12 cellular contexts compared by ENCODE assay signal in genomic region chr5:75048457-75048953, GRCh38. TPM values are rescaled to one million over a fixed set of nuclear protein-coding genes. Genes with fewer than 3 reads are reported as not detected.
DNase-seq lines count a peak whose midpoint lies in the region; ATAC-seq and TF ChIP-seq lines count a peak whose summit lies in the region.
"Had no signal": no experiment of that assay in that cellular context is flagged by ENCODE, and none has a peak within 500 bp of the region (broad histone marks: within the 10 kb centered on the region; RNA-seq: fewer than 3 reads in every experiment).

No MANE protein-coding gene starts in this region.

- H3K4me2 ChIP-seq in Loucy (ENCODE audit: low read depth, low read length, poor library complexity, severe bottlenecking): peak overlapping the region; percentile 88

- H2AFZ ChIP-seq in Loucy (ENCODE audit: low read length): no peak overlapping the region; the same call in 1 of the 2 replicates

- H3K36me3 ChIP-seq in Loucy (ENCODE audit: insufficient read depth, low read length) (peaks cover 14% of the 10 kb centered on the region; the same call in 1 of the 2 replicates), esophagus squamous epithelium (no peaks in the 10 kb centered on the region)

- peaks cover 78% of the 10 kb centered on the region for H3K79me2 ChIP-seq in Loucy (ENCODE audit: insufficient read depth, low read length)

- H3K4me3 ChIP-seq in AG10803 (ENCODE audit: low read length) (peak overlapping the region; percentile 46), Loucy (ENCODE audit: low read length, poor library complexity, severe bottlenecking) (peak overlapping the region; percentile 90), fibroblast of villous mesenchyme (ENCODE audit: low read depth, low read length) (peak overlapping the region; percentile 37), esophagus squamous epithelium (peak overlapping the region in 2 of 4 donors; percentile 11 to 42)

- no peaks in the 10 kb centered on the region for H3F3A ChIP-seq in Loucy (ENCODE audit: low read depth)

- no peaks in the 10 kb centered on the region for H3K27me3 ChIP-seq in Loucy (ENCODE audit: insufficient read depth, low read length, poor library complexity, severe bottlenecking)
- peaks cover 0 to 10% (median 0%) of the 10 kb centered on the region in 4 donors for H3K27me3 ChIP-seq in esophagus squamous epithelium

- H3K9me2 ChIP-seq in Loucy (replicated peaks; ENCODE audit: low read depth, low read length): no peaks in the 10 kb centered on the region

- H4K20me1 ChIP-seq in Loucy (ENCODE audit: insufficient read depth, low read length, poor library complexity, severe bottlenecking): no peaks in the 10 kb centered on the region

- peak overlapping the region in 2 of 4 donors; percentile 21 to 29 for H3K27ac ChIP-seq in esophagus squamous epithelium

- peak overlapping the region; percentile 94 for H3K9ac ChIP-seq in Loucy (ENCODE audit: low read depth, low read length, poor library complexity, severe bottlenecking)

- no peaks in the 10 kb centered on the region for H3K9me3 ChIP-seq in Loucy (ENCODE audit: insufficient read depth, low read depth, low read length)
- no peaks in the 10 kb centered on the region for H3K9me3 ChIP-seq in esophagus squamous epithelium

- ATAC-seq in GM19438 (IDR thresholded peaks at IDR 0.05; ENCODE audit: low read depth, unreplicated experiment): peak; percentile 45

- TF ChIP-seq POLR2A in esophagus squamous epithelium (IDR thresholded peaks at IDR 0.05): no peak

- DNase-seq in AG10803 (ENCODE audit: low read depth) (peak; percentile 46), fibroblast of villous mesenchyme (ENCODE audit: low read depth) (peak; percentile 75), esophagus squamous epithelium (lab: John Stamatoyannopoulos, UW) (no peak), cardiac septum (ENCODE audit: low spot score) (no peak), SK-N-DZ (ENCODE audit: low spot score) (no peak)
- no peak for DNase-seq in effector CD8-positive, alpha-beta T cell (lab: John Stamatoyannopoulos, UW)
- DNase-seq: dermis blood vessel endothelial cell, DMS79, SHP77 treated with DMSO at 0.1 percent for 48 hours had no signal

- peaks cover 82% of the 10 kb centered on the region for H3K4me1 ChIP-seq in Loucy (ENCODE audit: insufficient read depth, low read length, poor library complexity, severe bottlenecking)
- peaks cover 7 to 80% (median 10%) of the 10 kb centered on the region in 3 donors for H3K4me1 ChIP-seq in esophagus squamous epithelium

- intact Hi-C loops in esophagus squamous epithelium (cut with DNase I) (no loop called here), cardiac septum (cut with DNase I) (no loop called here)

- 50 to 63% methylated on average over 6 to 7 of the region's 7 CpGs for WGBS in esophagus squamous epithelium, 2 donors

- TF ChIP-seq CTCF in AG10803 (conservative IDR thresholded peaks at IDR 0.05; ENCODE audit: low read length) (no peak), Loucy (conservative IDR thresholded peaks at IDR 0.05; ENCODE audit: low read length) (no peak), fibroblast of villous mesenchyme (IDR thresholded peaks at IDR 0.05; ENCODE audit: insufficient read depth, low read depth, low read length) (no peak), esophagus squamous epithelium (IDR thresholded peaks at IDR 0.05) (no peak)

RNA-seq across cellular contexts. Expression of gene GCNT4, which starts 3.9 kb away (rescaled TPM):
- total RNA-seq in fibroblast of villous mesenchyme: 10.6 and 46.2 TPM in 2 replicates
- 1 to 10 TPM; 1.4 to 2.3 (median 1.7) TPM for total RNA-seq in esophagus squamous epithelium
- 0.62 TPM for total RNA-seq in cardiac septum
- not detected in 2 replicates for polyA plus RNA-seq in SK-N-DZ (2014; cell fraction: cytosol; rRNA removed)
- polyA plus RNA-seq in SK-N-DZ (2014; cell fraction: nucleus; rRNA removed): not detected in 2 replicates
- polyA plus RNA-seq: neural cell had no signal

Comparison
In these comparisons a context has a peak if more than half of its experiments do, and no peak if none do; other contexts are left out.
1. DNase-seq: peak in AG10803 (single experiment) and fibroblast of villous mesenchyme (single experiment); none in esophagus squamous epithelium (single experiment), cardiac septum (single experiment), effector CD8-positive, alpha-beta T cell (single experiment) and SK-N-DZ (single experiment).